In genomic region chr6:36563928-36564284, GRCh38 we compare ENCODE assay signal across 15 cellular contexts. TPM values are rescaled to one million over a fixed set of nuclear protein-coding genes. Genes with fewer than 3 reads are reported as not detected.
DNase-seq lines count a peak whose midpoint lies in the region; TF ChIP-seq lines count a peak whose summit lies in the region.
"Had no signal": no experiment of that assay in that cellular context is flagged by ENCODE, and none has a peak within 500 bp of the region (broad histone marks: within the 10 kb centered on the region; RNA-seq: fewer than 3 reads in every experiment).

No MANE protein-coding gene starts in this region.

- no peaks in the 10 kb centered on the region for H3K79me2 ChIP-seq in hepatocyte
- H3K79me2 ChIP-seq in smooth muscle cell (ENCODE audit: low read depth), result no peaks in the 10 kb centered on the region

- no peak for TF ChIP-seq POLR2A in stomach (IDR thresholded peaks at IDR 0.05)

- H4K20me1 ChIP-seq in BLaER1 treated with 17β-estradiol and CSF1 and Interleukin-3, amounts not matched to agents 10 nM and 100 nM, result no peaks in the 10 kb centered on the region
- H4K20me1 ChIP-seq in hepatocyte (ENCODE audit: insufficient read depth, poor library complexity, severe bottlenecking) (no peaks in the 10 kb centered on the region), smooth muscle cell (ENCODE audit: low read depth) (no peaks in the 10 kb centered on the region)

- no peak overlapping the region for H3K4me3 ChIP-seq in BLaER1 treated with 17β-estradiol and CSF1 and Interleukin-3, amounts not matched to agents 10 nM and 100 nM
- H3K4me3 ChIP-seq in SJSA1 (no peak overlapping the region), hepatocyte (no peak overlapping the region), smooth muscle cell (no peak overlapping the region), stomach (no peak overlapping the region)
- H3K4me3 ChIP-seq: GM12878, HAP-1 had no signal

- no peaks in the 10 kb centered on the region for H3K9me3 Mint-ChIP-seq in activated T-cell treated with anti-CD3 and anti-CD28 coated beads, Interleukin-2, amount 50 U/mL, for 24 hours
- H3K9me3 Mint-ChIP-seq: CD4-positive, alpha-beta memory T cell; HFFc6 had no signal

- intact Hi-C loops in stomach (cut with DNase I; ENCODE audit: low total_unique reads), result no loop called here

- H3K9me3 ChIP-seq in BLaER1 treated with 17β-estradiol and CSF1 and Interleukin-3, amounts not matched to agents 10 nM and 100 nM (replicated peaks in 1 of 11), result 0 out of 22 replicates have a peak, but pooled peaks cover 0 to under 1% (median 0%) of the 10 kb centered on the region in 11 experiments
- H3K9me3 ChIP-seq in SJSA1 (replicated peaks) (no peaks in the 10 kb centered on the region), hepatocyte (ENCODE audit: low read depth) (no peaks in the 10 kb centered on the region), smooth muscle cell (replicated peaks; ENCODE audit: low read depth) (no peaks in the 10 kb centered on the region), stomach (no peaks in the 10 kb centered on the region)
- H3K9me3 ChIP-seq: HAP-1 had no signal

- peak overlapping the region; percentile 2 to 89 (median 45); a peak in 19 of 22 replicates for H3K4me2 ChIP-seq in BLaER1 treated with 17β-estradiol and CSF1 and Interleukin-3, amounts not matched to agents 10 nM and 100 nM
- H3K4me2 ChIP-seq in hepatocyte (no peak overlapping the region), smooth muscle cell (no peak overlapping the region)

- H3K4me1 ChIP-seq in BLaER1 treated with 17β-estradiol and CSF1 and Interleukin-3, amounts not matched to agents 10 nM and 100 nM, result peaks cover 33 to 61% (median 54%) of the 10 kb centered on the region in 10 experiments
- H3K4me1 ChIP-seq in SJSA1 (replicated peaks) (peaks cover 24% of the 10 kb centered on the region), hepatocyte (ENCODE audit: insufficient read depth) (peaks cover 4% of the 10 kb centered on the region), smooth muscle cell (ENCODE audit: low read depth) (peaks cover 7% of the 10 kb centered on the region), stomach (peaks cover 0 to 6% (median 0%) of the 10 kb centered on the region in 4 donors)
- H3K4me1 ChIP-seq: HAP-1 had no signal

- H3K27me3 ChIP-seq in BLaER1 treated with 17β-estradiol and CSF1 and Interleukin-3, amounts not matched to agents 10 nM and 100 nM, result no peaks in the 10 kb centered on the region
- H3K27me3 ChIP-seq in SJSA1 (replicated peaks) (no peaks in the 10 kb centered on the region), hepatocyte (no peaks in the 10 kb centered on the region), smooth muscle cell (ENCODE audit: low read depth) (no peaks in the 10 kb centered on the region), stomach (no peaks in the 10 kb centered on the region)

- no peak overlapping the region for H3K4me3 Mint-ChIP-seq in activated T-cell treated with anti-CD3 and anti-CD28 coated beads, Interleukin-2, amount 50 U/mL, for 24 hours
- H3K4me3 Mint-ChIP-seq: HFFc6 had no signal

- H3F3A ChIP-seq in smooth muscle cell (ENCODE audit: low read depth), result no peaks in the 10 kb centered on the region

- no peak for DNase-seq in SJSA1 (ENCODE audit: low read depth in 1 of 2, low spot score in 2 of 2)
- DNase-seq in hepatocyte (ENCODE audit: low spot score), result no peak
- no peak for DNase-seq in smooth muscle cell (lab: John Stamatoyannopoulos, UW; ENCODE audit: unreplicated experiment)
- no peak for DNase-seq in stomach
- no peak for DNase-seq in NCI-H524 treated with DMSO at 0.1 percent for 48 hours (lab: John Stamatoyannopoulos, UW)
- no peak for DNase-seq in activated T-cell treated with anti-CD3 and anti-CD28 coated beads, Interleukin-2, amount 50 U/mL, for 24 hours
- DNase-seq: ACHN; CD4-positive, alpha-beta memory T cell; DMS79; HFFc6; KG1 had no signal

- H3K9ac ChIP-seq in BLaER1 treated with 17β-estradiol and CSF1 and Interleukin-3, amounts not matched to agents 10 nM and 100 nM, result peak overlapping the region in 2 of 11 experiments; percentile 7 to 8; a peak in 2 of 22 replicates
- H3K9ac ChIP-seq in smooth muscle cell (ENCODE audit: low read depth), result no peak overlapping the region

- H3K27me3 Mint-ChIP-seq in activated T-cell treated with anti-CD3 and anti-CD28 coated beads, Interleukin-2, amount 50 U/mL, for 24 hours, result no peaks in the 10 kb centered on the region

- no peak overlapping the region for H3K27ac Mint-ChIP-seq in activated T-cell treated with anti-CD3 and anti-CD28 coated beads, Interleukin-2, amount 50 U/mL, for 24 hours

- H3K36me3 Mint-ChIP-seq in activated T-cell treated with anti-CD3 and anti-CD28 coated beads, Interleukin-2, amount 50 U/mL, for 24 hours (ENCODE audit: low read depth), result no peaks in the 10 kb centered on the region
- H3K36me3 Mint-ChIP-seq: CD4-positive, alpha-beta memory T cell had no signal

- H3K27ac ChIP-seq in BLaER1 treated with 17β-estradiol and CSF1 and Interleukin-3, amounts not matched to agents 10 nM and 100 nM, result no peak overlapping the region
- H3K27ac ChIP-seq in SJSA1 (peak overlapping the region; percentile 54; the same call in 1 of the 2 replicates), hepatocyte (peak overlapping the region; percentile 30), smooth muscle cell (ENCODE audit: low read depth) (no peak overlapping the region), stomach (no peak overlapping the region)
- H3K27ac ChIP-seq: C4-2B had no signal

- H2AFZ ChIP-seq in hepatocyte (peak overlapping the region; percentile 9), smooth muscle cell (ENCODE audit: low read depth) (peak overlapping the region; percentile 39)

- no peaks in the 10 kb centered on the region for H3K9me2 ChIP-seq in hepatocyte (replicated peaks; ENCODE audit: insufficient read depth)

- no peaks in the 10 kb centered on the region for H3K4me1 Mint-ChIP-seq in activated T-cell treated with anti-CD3 and anti-CD28 coated beads, Interleukin-2, amount 50 U/mL, for 24 hours (ENCODE audit: low read depth)

- 86% methylated on average over 4 of the region's 4 CpGs for WGBS in hepatocyte (ENCODE audit: low lambda C conversion rate, missing lambda C conversion rate)
- 99% methylated on average over 4 of the region's 4 CpGs for WGBS in smooth muscle cell (ENCODE audit: low lambda C conversion rate)
- WGBS in stomach, 5 donors, result 89 to 95% (median 92%) methylated on average over 3 to 4 of the region's 4 CpGs

- no peak for TF ChIP-seq CTCF in hepatocyte (IDR thresholded peaks at IDR 0.05; ENCODE audit: poor library complexity)
- no peak for TF ChIP-seq CTCF in smooth muscle cell (IDR thresholded peaks at IDR 0.05; ENCODE audit: borderline replicate concordance, insufficient read depth, poor library complexity, severe bottlenecking)
- no peak for TF ChIP-seq CTCF in stomach (IDR thresholded peaks at IDR 0.05)

- H3K36me3 ChIP-seq in BLaER1 treated with 17β-estradiol and CSF1 and Interleukin-3, amounts not matched to agents 10 nM and 100 nM, result no peaks in the 10 kb centered on the region
- no peaks in the 10 kb centered on the region for H3K36me3 ChIP-seq in SJSA1
- no peaks in the 10 kb centered on the region for H3K36me3 ChIP-seq in hepatocyte (replicated peaks; ENCODE audit: insufficient read depth, low read depth)
- no peaks in the 10 kb centered on the region for H3K36me3 ChIP-seq in smooth muscle cell (ENCODE audit: low read depth)
- no peaks in the 10 kb centered on the region for H3K36me3 ChIP-seq in stomach
- H3K36me3 ChIP-seq: HAP-1 had no signal

- no peak for TF ChIP-seq EP300 in stomach (IDR thresholded peaks at IDR 0.05)

RNA-seq across cellular contexts. Expression of gene STK38, which starts 16.6 kb away (rescaled TPM):
- 38.0 and 39.3 TPM in 2 replicates for total RNA-seq in SJSA1 (2014; rRNA removed; shearing (Covaris generic))
- total RNA-seq in hepatocyte (37.9 and 39.1 TPM in 2 replicates), smooth muscle cell (34.6 and 38.3 TPM in 2 replicates), stomach (10 to 100 TPM; 20.4 to 63.7 (median 26.3) TPM)
- polyA plus RNA-seq in hepatocyte (27.7 and 30.5 TPM in 2 replicates), smooth muscle cell (30.8 and 34.5 TPM in 2 replicates), stomach (10 to 100 TPM; 14.1 to 24.9 (median 19.1) TPM)

RNA-seq across cellular contexts. Expression of gene SRSF3, which starts 30.3 kb away (rescaled TPM):
- total RNA-seq in SJSA1 (2014; rRNA removed; shearing (Covaris generic)), result 351 and 398 TPM in 2 replicates
- total RNA-seq in hepatocyte (115 and 135 TPM in 2 replicates), smooth muscle cell (158 and 178 TPM in 2 replicates), stomach (100 to 1,000 TPM in 4 of 5 donors, 10 to 100 TPM in 1; 77.2 to 250 (median 145) TPM)
- polyA plus RNA-seq in hepatocyte (190 and 192 TPM in 2 replicates), smooth muscle cell (163 and 179 TPM in 2 replicates), stomach (100 to 1,000 TPM; 130 to 179 (median 146) TPM)

Comparison
In these comparisons a context has a peak if more than half of its experiments do, and no peak if none do; other contexts are left out.
1. H3K27ac ChIP-seq: peak in SJSA1 (single experiment) and hepatocyte (single experiment); none in BLaER1 treated with 17β-estradiol and CSF1 and Interleukin-3, amounts not matched to agents 10 nM and 100 nM (0 of 11), smooth muscle cell (single experiment) and stomach (0 of 5).
2. H3K4me2 ChIP-seq: peak in BLaER1 treated with 17β-estradiol and CSF1 and Interleukin-3, amounts not matched to agents 10 nM and 100 nM (11 of 11); none in hepatocyte (single experiment) and smooth muscle cell (single experiment).